Comparison of ENCODE assay signal across 1 cellular context in the genomic region with DNA sequence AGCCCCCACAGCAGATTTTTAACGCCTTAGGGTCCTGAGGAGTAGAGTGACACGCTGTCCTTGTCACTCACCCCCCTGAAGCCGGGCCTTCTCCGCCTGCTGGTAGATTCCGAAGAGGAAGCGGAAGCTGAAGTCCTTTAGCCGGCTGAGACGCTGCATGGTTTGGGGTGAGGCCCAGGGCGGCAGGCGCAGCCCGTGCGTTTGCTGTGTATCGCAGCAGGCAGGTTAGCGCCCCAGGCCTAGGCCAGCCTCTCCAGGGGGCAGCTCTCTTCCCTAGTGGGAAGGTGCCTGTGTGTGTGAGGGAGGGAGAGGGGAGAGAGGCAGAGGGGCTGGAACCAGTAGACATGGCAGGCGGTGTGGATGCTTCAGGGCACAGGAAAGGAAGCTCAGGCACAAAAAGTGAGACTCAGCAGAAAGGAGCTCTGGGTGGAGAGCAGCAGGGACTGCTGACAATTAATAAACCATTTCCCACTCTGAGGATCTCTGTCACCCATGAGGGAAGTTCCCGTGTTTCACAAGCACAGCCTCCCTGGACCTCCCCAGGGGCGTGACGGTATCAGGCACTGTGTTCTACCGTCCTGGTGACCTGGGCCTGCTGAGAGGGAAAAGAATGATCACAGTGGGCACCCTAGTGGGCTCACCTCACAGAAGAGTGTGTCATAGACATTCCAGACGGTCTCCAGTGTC.
TF ChIP-seq lines count a peak whose summit lies in the region.

No MANE protein-coding gene starts in this region.

TF ChIP-seq in K562, 482 proteins besides CTCF, POLR2A, EP300 and RAD21:
- TF ChIP-seq ZBTB43 (CRISPR knock-in tag; IDR thresholded peaks at IDR 0.05) (no peak), C11orf30 (IDR thresholded peaks at IDR 0.05; ENCODE audit: low read depth) (peak; percentile 26; the same call in 1 of the 2 replicates), ZNF316 (IDR thresholded peaks at IDR 0.05) (peak; percentile 24; the same call in 1 of the 2 replicates), ZNF282 (CRISPR knock-in tag; IDR thresholded peaks at IDR 0.05) (no peak), JUN (IDR thresholded peaks at IDR 0.05; ENCODE audit: borderline replicate concordance, low read depth, low read length) (no peak), JUN (CRISPR knock-in tag; IDR thresholded peaks at IDR 0.05; ENCODE audit: borderline replicate concordance) (no peak), POLR3A (IDR thresholded peaks at IDR 0.05; ENCODE audit: borderline replicate concordance, extremely low read depth, insufficient read depth, insufficient read length) (no peak), ZNF644 (tag; IDR thresholded peaks at IDR 0.05; ENCODE audit: low read depth) (no peak)
